8 cellular contexts compared by ENCODE assay signal in the genomic region with DNA sequence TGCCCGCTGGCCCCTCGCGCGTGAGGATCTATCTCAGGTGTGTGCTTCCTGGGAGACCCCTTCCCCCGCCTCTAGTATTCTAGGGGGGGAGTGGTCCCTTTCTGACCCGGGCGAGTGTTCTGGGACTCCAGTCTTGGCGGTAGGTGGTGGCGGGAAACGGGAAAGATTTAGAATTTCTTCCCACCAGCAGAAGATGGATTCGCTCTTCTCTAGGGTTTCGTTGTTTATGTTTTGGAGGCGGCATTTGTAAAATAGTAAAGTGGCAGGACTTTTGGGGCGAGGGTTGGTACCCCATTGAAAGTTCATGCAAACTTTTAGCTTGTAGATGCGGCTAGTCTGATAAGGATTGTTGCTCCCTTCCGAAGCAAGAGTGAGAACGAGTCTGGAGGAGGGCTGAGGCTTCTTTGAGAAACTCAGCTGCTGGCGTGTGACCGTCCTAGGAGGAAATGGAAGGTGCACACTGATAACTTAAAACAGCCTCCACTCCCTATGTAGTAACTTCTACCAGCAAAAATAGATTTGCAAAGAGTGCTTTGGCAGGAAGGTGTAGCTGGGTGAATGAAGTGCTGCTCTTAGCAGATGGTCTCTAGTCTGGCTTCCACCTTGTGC. TPM values are rescaled to one million over a fixed set of nuclear protein-coding genes. Genes with fewer than 3 reads are reported as not detected.
A peak's percentile ranks its signal among the peaks of the same experiment; 100 is the strongest.
DNase-seq lines count a peak whose midpoint lies in the region; ATAC-seq, FAIRE-seq and TF ChIP-seq lines count a peak whose summit lies in the region.

No MANE protein-coding gene starts in this region.

- peak overlapping the region; percentile 86 for H3K4me2 ChIP-seq in GM12878 (ENCODE audit: control insufficient read depth, insufficient read depth)

- FAIRE-seq in GM12878 (lab: Jason Lieb, UNC), result peak; percentile 75

- H3K36me3 ChIP-seq in ACC112 (ENCODE audit: insufficient read depth, low read length) (0 out of 2 replicates have a peak, but pooled peaks cover 4% of the 10 kb centered on the region), GM12878 (ENCODE audit: control insufficient read depth in 2 of 2, insufficient read depth in 2 of 2, low read length in 1 of 2) (no peaks in the 10 kb centered on the region)

- peak overlapping the region; percentile 76 for H2AFZ ChIP-seq in ACC112 (ENCODE audit: low read length, unreplicated experiment)
- H2AFZ ChIP-seq in GM12878 (ENCODE audit: control insufficient read depth, low read depth, low read length), result peak overlapping the region; percentile 73

- H4K20me1 ChIP-seq in GM12878 (ENCODE audit: control insufficient read depth, insufficient read depth), result no peaks in the 10 kb centered on the region

- H3K27me3 ChIP-seq in ACC112 (ENCODE audit: insufficient read depth, low read length) (no peaks in the 10 kb centered on the region), GM12878 (replicated peaks in 1 of 2; ENCODE audit: control insufficient read depth in 2 of 2, insufficient read depth in 2 of 2, low read length in 1 of 2) (no peaks in the 10 kb centered on the region)

- H3K4me3 ChIP-seq in ACC112 (ENCODE audit: low read depth, low read length) (peak overlapping the region; percentile 85), GM12878 (peak overlapping the region; percentile 68)

- H3K4me1 ChIP-seq in ACC112 (ENCODE audit: control insufficient read depth, insufficient read depth, low read length, unreplicated experiment) (peaks cover 24% of the 10 kb centered on the region), GM12878 (ENCODE audit: control insufficient read depth, insufficient read depth, low read length) (peaks cover 18% of the 10 kb centered on the region)

- TF ChIP-seq POLR2A in GM12878 (IDR thresholded peaks at IDR 0.05; ENCODE audit: low read depth, low read length), result no peak

- WGBS in GM12878 (ENCODE audit: insufficient coverage, insufficient replicate concordance, low lambda C conversion rate, missing lambda C conversion rate), result 1% methylated on average over 19 of the region's 19 CpGs

- RAD21 ChIA-PET in GM12878 (lab: Charles Lee; ENCODE audit: unreplicated experiment), result interaction anchor here (1.0 to 4.0 kb wide), 16 partner anchors 8 to 152 kb away, joined by 3 to 37 read pairs (median 6); no protein-coding TSS in a partner anchor

- H3K9ac ChIP-seq in GM12878 (ENCODE audit: control insufficient read depth, insufficient read depth, low read length), result peak overlapping the region; percentile 91

- no peak for TF ChIP-seq RAD21 in GM12878 (IDR thresholded peaks at IDR 0.05; ENCODE audit: insufficient read depth, low read depth, low read length)

- TSS peak; percentile 70 for BruUV-seq in GM12878 (replicated peaks; lab: Mats Ljungman, UMichigan)

- no peak for TF ChIP-seq EP300 in GM12878 (IDR thresholded peaks at IDR 0.05; ENCODE audit: borderline replicate concordance in 1 of 2, control insufficient read depth in 1 of 2, low read depth in 2 of 2, low read length in 2 of 2)

- DNase-seq in OCI-M1 (lab: John Stamatoyannopoulos, UW) (peak; percentile 76), GM12878 (ENCODE audit: low read depth, low spot score) (no peak), inferior parietal cortex (ENCODE audit: extremely low spot score) (peak; percentile 60), H4 (ENCODE audit: low spot score) (no peak)
- peak; percentile 33 for DNase-seq in stimulated activated CD4-positive, alpha-beta T cell treated with anti-CD3 and anti-CD28 coated beads, Interleukin-4, amount 100 ng/mL, for 24 hours

- H3K79me2 ChIP-seq in ACC112 (ENCODE audit: control insufficient read depth, insufficient read depth, low read length, unreplicated experiment) (peaks cover 46% of the 10 kb centered on the region), GM12878 (ENCODE audit: control insufficient read depth, insufficient read depth, low read length) (peaks cover 40% of the 10 kb centered on the region)

- intact Hi-C loops in GM12878 (cut with micrococcal nuclease; ENCODE audit: unreplicated experiment), result loop anchor here (5.0 kb wide), 1 partner anchor 101 kb away; no protein-coding TSS in a partner anchor

- POLR2A ChIA-PET in GM12878 (lab: Charles Lee), result interaction anchor here (0.8 to 4.0 kb wide), 5 partner anchors 9 to 103 kb away, joined by 3 to 20 read pairs (median 6); no protein-coding TSS in a partner anchor

- ATAC-seq in GM18519 (IDR thresholded peaks at IDR 0.05; ENCODE audit: low FRiP score, unreplicated experiment), result peak; percentile 44
- peak; percentile 37 for ATAC-seq in HG02973 (IDR thresholded peaks at IDR 0.05; ENCODE audit: unreplicated experiment)
- ATAC-seq in GM12878, result peak; percentile 56

- in situ Hi-C loops in GM12878 (cut with MboI), result no loop called here

- no peaks in the 10 kb centered on the region for H3K9me3 ChIP-seq in GM12878 (replicated peaks; ENCODE audit: control insufficient read depth, insufficient read depth, low read length)

- no peak for TF ChIP-seq CTCF in GM12878 (IDR thresholded peaks at IDR 0.05 in 2 of 3, conservative IDR thresholded peaks at IDR 0.05 in 1 of 3; ENCODE audit: control insufficient read depth in 2 of 3, extremely low read depth in 1 of 3, insufficient read depth in 1 of 3, low read depth in 3 of 3, low read length in 3 of 3)

- CTCF ChIA-PET in GM12878 (lab: Yijun Ruan, JAX), result interaction anchor here (0.9 to 3.3 kb wide), 9 partner anchors 17 to 148 kb away, joined by 3 to 21 read pairs (median 6); no protein-coding TSS in a partner anchor

- H3K27ac ChIP-seq in ACC112 (ENCODE audit: low read depth, low read length) (peak overlapping the region; percentile 67), GM12878 (ENCODE audit: control insufficient read depth, insufficient read depth) (peak overlapping the region; percentile 81)

- SMC1A ChIA-PET in GM12878 (lab: Charles Lee; ENCODE audit: uncharacterized antibody, unreplicated experiment), result interaction anchor here (0.7 to 5.1 kb wide), 28 partner anchors 8 to 151 kb away, joined by 3 to 36 read pairs (median 10); partner anchors contain the start of gene NR4A2

TF ChIP-seq in GM12878, 131 proteins besides CTCF, POLR2A, EP300 and RAD21 (continues in another document):
- TF ChIP-seq NBN (IDR thresholded peaks at IDR 0.05) (0 out of 2 replicates have a peak, but pooled peaks have one; percentile 19), POLR2AphosphoS2 (IDR thresholded peaks at IDR 0.05; ENCODE audit: low read depth, low read length) (no peak), ZBED1 (IDR thresholded peaks at IDR 0.05; ENCODE audit: borderline replicate concordance) (0 out of 2 replicates have a peak, but pooled peaks have one; percentile 25), SRF (IDR thresholded peaks at IDR 0.05; ENCODE audit: low read depth in 2 of 2, low read length in 2 of 2) (no peak), ZNF384 (IDR thresholded peaks at IDR 0.05; ENCODE audit: borderline replicate concordance, low read depth, low read length) (no peak), TAF1 (IDR thresholded peaks at IDR 0.05; ENCODE audit: borderline replicate concordance, low read depth, low read length) (peak; percentile 54; the same call in 1 of the 2 replicates), MXI1 (IDR thresholded peaks at IDR 0.05; ENCODE audit: low read depth, low read length) (no peak), YY1 (IDR thresholded peaks at IDR 0.05; ENCODE audit: low read depth, low read length) (0 out of 2 replicates have a peak, but pooled peaks have one; percentile 23), NR2C2 (IDR thresholded peaks at IDR 0.05; ENCODE audit: borderline replicate concordance, control insufficient read depth, insufficient read length, low read depth) (no peak), ZZZ3 (IDR thresholded peaks at IDR 0.05; ENCODE audit: control insufficient read depth, insufficient read length, low read depth) (no peak)
- TF ChIP-seq, protein P1, sequence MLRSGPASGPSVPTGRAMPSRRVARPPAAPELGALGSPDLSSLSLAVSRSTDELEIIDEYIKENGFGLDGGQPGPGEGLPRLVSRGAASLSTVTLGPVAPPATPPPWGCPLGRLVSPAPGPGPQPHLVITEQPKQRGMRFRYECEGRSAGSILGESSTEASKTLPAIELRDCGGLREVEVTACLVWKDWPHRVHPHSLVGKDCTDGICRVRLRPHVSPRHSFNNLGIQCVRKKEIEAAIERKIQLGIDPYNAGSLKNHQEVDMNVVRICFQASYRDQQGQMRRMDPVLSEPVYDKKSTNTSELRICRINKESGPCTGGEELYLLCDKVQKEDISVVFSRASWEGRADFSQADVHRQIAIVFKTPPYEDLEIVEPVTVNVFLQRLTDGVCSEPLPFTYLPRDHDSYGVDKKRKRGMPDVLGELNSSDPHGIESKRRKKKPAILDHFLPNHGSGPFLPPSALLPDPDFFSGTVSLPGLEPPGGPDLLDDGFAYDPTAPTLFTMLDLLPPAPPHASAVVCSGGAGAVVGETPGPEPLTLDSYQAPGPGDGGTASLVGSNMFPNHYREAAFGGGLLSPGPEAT (IDR thresholded peaks at IDR 0.05; ENCODE audit: low read depth), result no peak
- TF ChIP-seq, protein P2, sequence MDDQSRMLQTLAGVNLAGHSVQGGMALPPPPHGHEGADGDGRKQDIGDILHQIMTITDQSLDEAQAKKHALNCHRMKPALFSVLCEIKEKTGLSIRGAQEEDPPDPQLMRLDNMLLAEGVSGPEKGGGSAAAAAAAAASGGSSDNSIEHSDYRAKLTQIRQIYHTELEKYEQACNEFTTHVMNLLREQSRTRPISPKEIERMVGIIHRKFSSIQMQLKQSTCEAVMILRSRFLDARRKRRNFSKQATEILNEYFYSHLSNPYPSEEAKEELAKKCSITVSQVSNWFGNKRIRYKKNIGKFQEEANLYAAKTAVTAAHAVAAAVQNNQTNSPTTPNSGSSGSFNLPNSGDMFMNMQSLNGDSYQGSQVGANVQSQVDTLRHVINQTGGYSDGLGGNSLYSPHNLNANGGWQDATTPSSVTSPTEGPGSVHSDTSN (IDR thresholded peaks at IDR 0.05; ENCODE audit: insufficient replicate concordance, low read depth, low read length), result no peak

RNA-seq across cellular contexts. Expression of gene GPD2, which starts 0.4 kb away (rescaled TPM):
- 64.3 and 66.5 TPM in 2 replicates for total RNA-seq in GM12878 (2013; cell fraction: nucleolus; rRNA removed)
- 45.5 and 53.7 TPM in 2 replicates for total RNA-seq in GM12878 (2014; rRNA removed)
- total RNA-seq in GM12878 (2014; rRNA removed; fragmentation: Illumina TruSeq; extraction: Trizol), result 61.6 and 62.5 TPM in 2 replicates
- total RNA-seq in GM12878 (2021), result 45.1 and 47.0 TPM in 2 replicates
- 5.9 TPM for polyA plus RNA-seq in GM12878 (2011; ENCODE audit: low read depth)
- polyA plus RNA-seq in GM12878 (2011; rRNA removed), result 37.9 and 53.3 TPM in 2 replicates
- 22.0 and 24.7 TPM in 2 replicates for polyA plus RNA-seq in GM12878 (2011; cell fraction: cytosol; rRNA removed)
- polyA plus RNA-seq in GM12878 (2011; cell fraction: nucleus; rRNA removed), result 33.9 and 42.6 TPM in 2 replicates
- 10.0 and 20.6 TPM in 2 replicates for polyA plus RNA-seq in GM12878 (2012)
- 73.5 and 106 TPM in 2 replicates for polyA plus RNA-seq in GM12878 (2014; fragmentation: Illumina TruSeq; extraction: Trizol)
- 10 to 100 TPM; 10.0 to 10.5 TPM for polyA plus RNA-seq in GM12878 (2014; fragmentation: Nextera tagmentation; extraction: Ambion mirVana)
- polyA plus RNA-seq in GM12878 (2014; rRNA removed), result 21.4 and 28.4 TPM in 2 replicates
- polyA plus RNA-seq in GM12878 (2016; fragmentation: Nextera tagmentation; extraction: Ambion mirVana), result 10 to 100 TPM; 41.8 to 49.5 TPM
- polyA minus RNA-seq in GM12878 (2011; rRNA and poly(A)+ RNA removed), result 106 and 134 TPM in 2 replicates
- polyA minus RNA-seq in GM12878 (2011; cell fraction: cytosol; rRNA and poly(A)+ RNA removed), result 32.6 and 40.4 TPM in 2 replicates
- polyA minus RNA-seq in GM12878 (2011; cell fraction: nucleus; rRNA and poly(A)+ RNA removed), result 36.8 and 50.2 TPM in 2 replicates
- 72.2 and 84.6 TPM in 2 replicates for total RNA-seq in H4 (2014; rRNA removed; shearing (Covaris generic))

Comparison
In these comparisons a context has a peak if more than half of its experiments do, and no peak if none do; other contexts are left out.
1. DNase-seq: peak in OCI-M1 (single experiment), inferior parietal cortex (single experiment) and stimulated activated CD4-positive, alpha-beta T cell treated with anti-CD3 and anti-CD28 coated beads, Interleukin-4, amount 100 ng/mL, for 24 hours (single experiment); none in GM12878 (single experiment) and H4 (single experiment).
2. Peak in every context shown above with its lines, with median percentiles within 50 percentile points of each other: ATAC-seq.